In genomic region chr4:96097040-96097607, GRCh38 we compare ENCODE assay signal across 30 cellular contexts.
A peak's percentile ranks its signal among the peaks of the same experiment; 100 is the strongest.
DNase-seq lines count a peak whose midpoint lies in the region; FAIRE-seq and TF ChIP-seq lines count a peak whose summit lies in the region.
"Had no signal": no experiment of that assay in that cellular context is flagged by ENCODE, and none has a peak within 500 bp of the region (broad histone marks: within the 10 kb centered on the region; RNA-seq: fewer than 3 reads in every experiment).

No MANE protein-coding gene starts in this region.

- CTCF ChIA-PET in SK-N-SH (lab: Yijun Ruan, JAX), result no interaction called here
- CTCF ChIA-PET in OCI-LY7 (lab: Charles Lee; ENCODE audit: unreplicated experiment), result no interaction called here

- no peak for TF ChIP-seq RAD21 in SK-N-SH (IDR thresholded peaks at IDR 0.05; ENCODE audit: low read length)

- intact Hi-C loops in OCI-LY7 (cut with micrococcal nuclease; ENCODE audit: unreplicated experiment), result no loop called here

- H3K4me3 ChIP-seq in SK-N-SH (ENCODE audit: low read depth in 2 of 2, low read length in 1 of 2) (no peak overlapping the region), choroid plexus epithelial cell (ENCODE audit: low read depth, low read length) (no peak overlapping the region), OCI-LY7 (ENCODE audit: low read depth, low read length, poor library complexity, severe bottlenecking) (no peak overlapping the region)
- H3K4me3 ChIP-seq: K562, MG63, Peyer's patch, psoas muscle, SJSA1, transverse colon had no signal

- no peak for FAIRE-seq in H54 (lab: Jason Lieb, UNC)
- FAIRE-seq: GM12891, K562, small intestine, TTC549 had no signal

- POLR2A ChIA-PET in SK-N-SH (lab: Yijun Ruan, JAX), result no interaction called here
- POLR2A ChIA-PET in OCI-LY7 (lab: Charles Lee), result interaction anchor here (0.6 kb wide), 1 partner anchor 1152 kb away, joined by 3 read pairs; no protein-coding TSS in a partner anchor

- H3K4me1 ChIP-seq in SK-N-SH (ENCODE audit: control insufficient read depth in 1 of 2, insufficient read depth in 2 of 2, low read depth in 1 of 2, low read length in 1 of 2) (no peaks in the 10 kb centered on the region), OCI-LY7 (ENCODE audit: insufficient read depth, low read length, poor library complexity, severe bottlenecking) (no peaks in the 10 kb centered on the region)
- H3K4me1 ChIP-seq: Peyer's patch, psoas muscle, SJSA1, transverse colon had no signal

- H3K79me2 ChIP-seq in SK-N-SH (ENCODE audit: insufficient read depth) (no peaks in the 10 kb centered on the region), OCI-LY7 (ENCODE audit: insufficient read depth, low read depth, low read length) (no peaks in the 10 kb centered on the region)

- H4K20me1 ChIP-seq in SK-N-SH (ENCODE audit: insufficient read depth) (no peaks in the 10 kb centered on the region), OCI-LY7 (ENCODE audit: insufficient read depth, low read length) (no peaks in the 10 kb centered on the region)

- no peaks in the 10 kb centered on the region for H3F3A ChIP-seq in SK-N-SH (replicated peaks; ENCODE audit: insufficient read depth)

- H3K27me3 ChIP-seq in SK-N-SH (ENCODE audit: insufficient read depth), result no peaks in the 10 kb centered on the region
- H3K27me3 ChIP-seq: MG63, neutrophil, Peyer's patch, SJSA1, transverse colon had no signal

- DNase-seq in A172 (ENCODE audit: low spot score), result peak; percentile 28
- DNase-seq in SK-N-SH, result no peak
- DNase-seq in choroid plexus epithelial cell (ENCODE audit: low read depth), result peak; percentile 34
- DNase-seq in kidney glomerular epithelial cell (lab: John Stamatoyannopoulos, UW), result peak; percentile 52
- DNase-seq in OCI-LY7 (ENCODE audit: low spot score), result no peak
- no peak for DNase-seq in H54 (ENCODE audit: insufficient read length, low spot score)
- no peak for DNase-seq in putamen (ENCODE audit: low spot score)
- DNase-seq in islet precursor cell, result no peak
- DNase-seq: 8988T; activated CD4-positive, alpha-beta memory T cell treated with anti-CD3 and anti-CD28 coated beads, Interleukin-2, amount 10 ng/mL, durations not matched to agents 7 days and 5 days; activated CD4-positive, CD25-positive, alpha-beta regulatory T cell treated with anti-CD3 and anti-CD28 coated beads, Interleukin-2, amount 50 U/mL, for 72 hours; activated CD8-positive, alpha-beta memory T cell treated with anti-CD3 and anti-CD28 coated beads, Interleukin-2, amount 50 U/mL, for 48 hours; anterior cingulate cortex; CD4-positive, alpha-beta T cell; GOT3; left colon; MG63; NCI-H1105 treated with DMSO at 0.1 percent for 48 hours; NCI-H1930; NCI-H69; Peyer's patch; psoas muscle; small intestine; stimulated activated CD4-positive, alpha-beta T cell treated with anti-CD3 and anti-CD28 coated beads, Interleukin-1b, Interleukin-23, amount 100 ng/mL, for 48 hours; transverse colon had no signal

- 61% methylated on average over 7 of the region's 7 CpGs for WGBS in SK-N-SH (ENCODE audit: low lambda C conversion rate)

- no peak for TF ChIP-seq CTCF in SK-N-SH (IDR thresholded peaks at IDR 0.05)
- TF ChIP-seq CTCF in choroid plexus epithelial cell (conservative IDR thresholded peaks at IDR 0.05; ENCODE audit: low read depth, low read length), result no peak
- no peak for TF ChIP-seq CTCF in OCI-LY7 (conservative IDR thresholded peaks at IDR 0.05; ENCODE audit: low read length)

- H3K9ac ChIP-seq in SK-N-SH, result no peak overlapping the region

- H3K9me3 ChIP-seq in SK-N-SH (no peaks in the 10 kb centered on the region), OCI-LY7 (ENCODE audit: low read length) (no peaks in the 10 kb centered on the region)
- H3K9me3 ChIP-seq: MG63, neutrophil, Peyer's patch, psoas muscle, SJSA1, transverse colon had no signal

- H2AFZ ChIP-seq in SK-N-SH (ENCODE audit: low read depth) (0 out of 2 replicates have a peak overlapping the region, but pooled peaks have one; percentile 45), OCI-LY7 (ENCODE audit: low read length) (no peak overlapping the region)

- no peak for TF ChIP-seq POLR2A in H54 (IDR thresholded peaks at IDR 0.05; ENCODE audit: low read depth, low read length)

- TF ChIP-seq EP300 in SK-N-SH (IDR thresholded peaks at IDR 0.05; ENCODE audit: borderline replicate concordance in 1 of 2, low read depth in 1 of 2, low read length in 1 of 2), result no peak

- BruUV-seq in OCI-LY7 (replicated peaks; lab: Mats Ljungman, UMichigan), result no TSS peak

- H3K36me3 ChIP-seq in SK-N-SH (replicated peaks in 1 of 2; ENCODE audit: control insufficient read depth in 1 of 2, insufficient read depth in 2 of 2, low read length in 1 of 2), result no peaks in the 10 kb centered on the region
- no peaks in the 10 kb centered on the region for H3K36me3 ChIP-seq in OCI-LY7 (ENCODE audit: insufficient read depth, low read length)
- H3K36me3 ChIP-seq: MG63, neutrophil, Peyer's patch, SJSA1, transverse colon had no signal

- H3K4me2 ChIP-seq in SK-N-SH, result no peak overlapping the region
- H3K4me2 ChIP-seq in OCI-LY7 (ENCODE audit: low read length), result no peak overlapping the region

- H3K27ac ChIP-seq in SK-N-SH (ENCODE audit: low read depth in 2 of 2, low read length in 1 of 2) (no peak overlapping the region), OCI-LY7 (ENCODE audit: low read depth, low read length, poor library complexity, severe bottlenecking) (no peak overlapping the region)
- H3K27ac ChIP-seq: neutrophil, Peyer's patch, psoas muscle, SJSA1, transverse colon had no signal

- H3K9me2 ChIP-seq in SK-N-SH (no peaks in the 10 kb centered on the region), OCI-LY7 (ENCODE audit: insufficient read depth, low read length) (no peaks in the 10 kb centered on the region)

TF ChIP-seq in SK-N-SH, 30 proteins besides CTCF, POLR2A, EP300 and RAD21:
- no peak for TF ChIP-seq RXRA (IDR thresholded peaks at IDR 0.05; ENCODE audit: borderline replicate concordance, low read depth)
- TF ChIP-seq TAF1 (IDR thresholded peaks at IDR 0.05; ENCODE audit: borderline replicate concordance, low read depth, low read length), result no peak
- TF ChIP-seq EZH2phosphoT487 (IDR thresholded peaks at IDR 0.05; ENCODE audit: borderline replicate concordance, low read depth), result no peak
- no peak for TF ChIP-seq CHD2 (IDR thresholded peaks at IDR 0.05; ENCODE audit: low read length, partially characterized antibody)

Comparison
In these comparisons a context has a peak if more than half of its experiments do, and no peak if none do; other contexts are left out.
1. DNase-seq: peak in A172 (single experiment), choroid plexus epithelial cell (single experiment) and kidney glomerular epithelial cell (single experiment); none in SK-N-SH (single experiment), OCI-LY7 (single experiment), H54 (single experiment), putamen (single experiment) and islet precursor cell (single experiment).